In the genomic region with DNA sequence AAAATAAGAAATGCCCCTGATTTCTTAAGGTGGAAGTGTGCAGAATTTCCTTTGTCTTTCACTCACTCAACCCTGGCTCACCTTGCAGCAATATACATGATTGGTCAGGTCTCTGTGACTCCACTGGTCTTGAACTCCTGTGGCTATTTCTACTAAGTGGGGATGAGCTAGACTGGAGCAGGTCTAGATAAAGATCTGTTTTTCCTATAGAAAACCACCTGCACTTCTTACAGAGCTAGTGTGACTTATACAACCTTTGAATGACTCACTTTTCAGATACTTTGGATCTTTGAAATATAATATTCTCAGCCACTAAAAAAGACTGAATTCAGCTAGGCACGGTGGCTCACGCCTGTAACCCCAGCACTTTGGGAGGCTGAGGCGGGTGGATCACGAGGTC, we compare ENCODE assay signal across 25 cellular contexts.
"Had no signal": no experiment of that assay in that cellular context is flagged by ENCODE, and none has a peak within 500 bp of the region (broad histone marks: within the 10 kb centered on the region; RNA-seq: fewer than 3 reads in every experiment).

No MANE protein-coding gene starts in this region.

- H3K27ac ChIP-seq: coronary artery, heart left ventricle, neutrophil, psoas muscle, right lobe of liver, spleen, stomach, thoracic aorta, transverse colon had no signal

- H3K9me3 Mint-ChIP-seq: nephron progenitor cell had no signal

- H3K36me3 ChIP-seq: heart left ventricle, neutrophil, right lobe of liver, spleen, stomach, thoracic aorta, transverse colon had no signal

- H3K9me3 ChIP-seq: heart left ventricle, neutrophil, psoas muscle, right lobe of liver, spleen, stomach, thoracic aorta, transverse colon had no signal

- FAIRE-seq: endothelial cell of umbilical vein, frontal cortex had no signal

- H3K4me1 ChIP-seq: psoas muscle, right lobe of liver, transverse colon had no signal

- H3K27ac Mint-ChIP-seq: endodermal cell; naive thymus-derived CD4-positive, alpha-beta T cell; nephron progenitor cell had no signal

- H3K27me3 ChIP-seq: right lobe of liver, stomach, transverse colon had no signal

- DNase-seq: effector CD4-positive, alpha-beta T cell; endodermal cell; heart left ventricle; hippocampal formation; left colon; left ventricle myocardium superior; mesendoderm; naive thymus-derived CD4-positive, alpha-beta T cell; nephron progenitor cell; psoas muscle; retina; right lobe of liver; spleen; stimulated activated CD4-positive, alpha-beta T cell treated with anti-CD3 and anti-CD28 coated beads, Interleukin-2, amount 100 ng/mL, for 24 hours; stimulated activated CD4-positive, alpha-beta T cell treated with anti-CD3 and anti-CD28 coated beads, Interleukin-4, amount 100 ng/mL, for 4 hours; stimulated activated naive CD4-positive, alpha-beta T cell; stomach; substantia nigra; transverse colon had no signal

- H3K4me3 ChIP-seq: coronary artery, heart left ventricle, lung, psoas muscle, right lobe of liver, spleen, stomach, thoracic aorta, transverse colon had no signal

- H3K4me3 Mint-ChIP-seq: endodermal cell; naive thymus-derived CD4-positive, alpha-beta T cell; nephron progenitor cell had no signal

- ATAC-seq: heart left ventricle; left colon; left ventricle myocardium superior; naive thymus-derived CD4-positive, alpha-beta T cell; psoas muscle; right lobe of liver had no signal

- H3K36me3 Mint-ChIP-seq: naive thymus-derived CD4-positive, alpha-beta T cell had no signal
